In genomic region chr7:131145770-131146169, GRCh38 we compare ENCODE assay signal across 22 cellular contexts.
"Had no signal": no experiment of that assay in that cellular context is flagged by ENCODE, and none has a peak within 500 bp of the region (broad histone marks: within the 10 kb centered on the region; RNA-seq: fewer than 3 reads in every experiment).

No MANE protein-coding gene starts in this region.

- H3K4me3 ChIP-seq: coronary artery, esophagus squamous epithelium, gastrocnemius medialis, left lung, neural progenitor cell, testis, upper lobe of left lung had no signal

- DNase-seq: activated CD4-positive, alpha-beta memory T cell treated with anti-CD3 and anti-CD28 coated beads, Interleukin-2, amount 10 ng/mL, durations not matched to agents 7 days and 5 days; activated CD4-positive, alpha-beta T cell treated with anti-CD3 and anti-CD28 coated beads, Interleukin-2, amount 10 ng/mL, durations not matched to agents 24 days and 14 days; activated effector memory CD4-positive, alpha-beta T cell treated with Interleukin-2 at 50 U/mL for 16 hours; activated naive CD4-positive, alpha-beta T cell treated with anti-CD3 and anti-CD28 coated beads for 36 hours; activated naive CD8-positive, alpha-beta T cell treated with anti-CD3 and anti-CD28 coated beads, Interleukin-2, amount 10 ng/mL, durations not matched to agents 7 days and 5 days; activated T-cell treated with anti-CD3 and anti-CD28 coated beads, Interleukin-2, amount 50 U/mL, for 72 hours; amniotic stem cell; cerebellar nuclear complex; esophagus squamous epithelium; gastrocnemius medialis; hippocampal formation; kidney glomerular epithelial cell; left lung; naive thymus-derived CD8-positive, alpha-beta T cell; stimulated activated CD4-positive, alpha-beta T cell treated with anti-CD3 and anti-CD28 coated beads, Interleukin-2, amount 100 ng/mL, for 48 hours; stimulated activated CD8-positive, alpha-beta memory T cell treated with anti-CD3 and anti-CD28 coated beads, Interleukin-4, amount 100 ng/mL, for 48 hours; stimulated activated naive CD4-positive, alpha-beta T cell; testis; upper lobe of left lung had no signal

- H3K36me3 Mint-ChIP-seq: mesothelial cell of epicardium; naive thymus-derived CD8-positive, alpha-beta T cell; neural progenitor cell had no signal

- H3K4me2 ChIP-seq: neural progenitor cell had no signal

- H3K27me3 ChIP-seq: esophagus squamous epithelium, gastrocnemius medialis, left lung, neural progenitor cell, testis, upper lobe of left lung had no signal

- H3K27ac Mint-ChIP-seq: activated CD4-positive, alpha-beta memory T cell treated with anti-CD3 and anti-CD28 coated beads, Interleukin-2, amount 10 ng/mL, durations not matched to agents 7 days and 5 days; activated CD4-positive, alpha-beta T cell treated with anti-CD3 and anti-CD28 coated beads, Interleukin-2, amount 10 ng/mL, durations not matched to agents 24 days and 14 days; activated naive CD4-positive, alpha-beta T cell treated with anti-CD3 and anti-CD28 coated beads for 36 hours; activated naive CD8-positive, alpha-beta T cell treated with anti-CD3 and anti-CD28 coated beads, Interleukin-2, amount 10 ng/mL, durations not matched to agents 7 days and 5 days; activated T-cell treated with anti-CD3 and anti-CD28 coated beads, Interleukin-2, amount 50 U/mL, for 72 hours; mesothelial cell of epicardium; naive thymus-derived CD8-positive, alpha-beta T cell; neural progenitor cell had no signal

- H3K9ac ChIP-seq: neural progenitor cell had no signal

- H3K27ac ChIP-seq: coronary artery, esophagus squamous epithelium, gastrocnemius medialis, left lung, neural progenitor cell, testis, upper lobe of left lung had no signal

- H3K4me3 Mint-ChIP-seq: activated CD4-positive, alpha-beta memory T cell treated with anti-CD3 and anti-CD28 coated beads, Interleukin-2, amount 10 ng/mL, durations not matched to agents 7 days and 5 days; activated CD4-positive, alpha-beta T cell treated with anti-CD3 and anti-CD28 coated beads, Interleukin-2, amount 10 ng/mL, durations not matched to agents 24 days and 14 days; activated naive CD4-positive, alpha-beta T cell treated with anti-CD3 and anti-CD28 coated beads for 36 hours; activated naive CD8-positive, alpha-beta T cell treated with anti-CD3 and anti-CD28 coated beads, Interleukin-2, amount 10 ng/mL, durations not matched to agents 7 days and 5 days; activated T-cell treated with anti-CD3 and anti-CD28 coated beads, Interleukin-2, amount 50 U/mL, for 72 hours; mesothelial cell of epicardium; naive thymus-derived CD8-positive, alpha-beta T cell; neural progenitor cell had no signal

- H3K4me1 Mint-ChIP-seq: activated CD4-positive, alpha-beta memory T cell treated with anti-CD3 and anti-CD28 coated beads, Interleukin-2, amount 10 ng/mL, durations not matched to agents 7 days and 5 days; activated CD4-positive, alpha-beta T cell treated with anti-CD3 and anti-CD28 coated beads, Interleukin-2, amount 10 ng/mL, durations not matched to agents 24 days and 14 days; activated naive CD8-positive, alpha-beta T cell treated with anti-CD3 and anti-CD28 coated beads, Interleukin-2, amount 10 ng/mL, durations not matched to agents 7 days and 5 days; mesothelial cell of epicardium; naive thymus-derived CD8-positive, alpha-beta T cell; neural progenitor cell had no signal

- H2AFZ ChIP-seq: neural progenitor cell had no signal

- H3K9me3 ChIP-seq: esophagus squamous epithelium, gastrocnemius medialis, left lung, testis, upper lobe of left lung had no signal

- H3K9me3 Mint-ChIP-seq: activated naive CD4-positive, alpha-beta T cell treated with anti-CD3 and anti-CD28 coated beads for 36 hours; activated T-cell treated with anti-CD3 and anti-CD28 coated beads, Interleukin-2, amount 50 U/mL, for 72 hours; naive thymus-derived CD8-positive, alpha-beta T cell had no signal

- H3K36me3 ChIP-seq: esophagus squamous epithelium, gastrocnemius medialis, left lung, neural progenitor cell, upper lobe of left lung had no signal

- H3K4me1 ChIP-seq: esophagus squamous epithelium, left lung, neural progenitor cell, testis, upper lobe of left lung had no signal

- ATAC-seq: activated T-cell treated with anti-CD3 and anti-CD28 coated beads, Interleukin-2, amount 50 U/mL, for 72 hours; gastrocnemius medialis; left lung; naive thymus-derived CD8-positive, alpha-beta T cell had no signal
